8 cellular contexts compared by ENCODE assay signal in the genomic region with DNA sequence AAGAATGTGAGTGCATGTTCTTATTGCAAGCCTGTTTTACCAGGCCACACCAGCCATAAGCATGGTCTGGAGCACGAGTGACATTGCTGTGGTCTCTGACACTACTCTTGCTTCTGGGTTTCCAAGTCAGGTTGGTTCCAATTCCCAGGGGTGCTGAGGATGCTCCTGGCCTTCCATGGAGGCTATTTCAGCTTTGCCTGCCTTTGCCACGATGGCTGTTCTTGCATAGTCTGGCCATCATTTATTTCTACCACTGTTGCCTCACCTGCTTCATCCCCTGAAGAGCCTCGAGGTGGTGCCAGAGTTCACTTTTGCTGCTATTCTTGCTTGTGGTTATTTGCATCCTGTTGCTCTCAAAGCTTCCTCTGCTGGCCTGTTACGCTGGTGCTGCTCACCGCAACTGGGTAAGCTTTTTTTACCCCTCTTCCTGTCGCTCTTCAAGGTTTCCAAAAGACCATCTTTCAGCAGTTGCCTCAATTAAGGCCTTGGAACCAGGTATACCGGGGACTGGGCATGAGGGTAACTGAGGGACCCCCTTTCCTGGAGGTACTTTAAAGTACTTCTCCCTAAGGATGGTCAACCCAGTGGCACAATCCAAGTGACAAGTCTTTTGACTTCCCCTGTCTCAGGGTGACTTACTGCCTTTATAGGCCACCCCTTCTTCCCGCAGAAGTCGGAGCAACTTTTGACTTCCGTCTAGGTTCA.
DNase-seq lines count a peak whose midpoint lies in the region; ATAC-seq and TF ChIP-seq lines count a peak whose summit lies in the region.

No MANE protein-coding gene starts in this region.

- H3K9me3 ChIP-seq in DND-41 (ENCODE audit: insufficient read depth, low read length, severe bottlenecking) = no peaks in the 10 kb centered on the region

- no peaks in the 10 kb centered on the region for H3K36me3 ChIP-seq in DND-41 (ENCODE audit: insufficient read depth, low read length)

- H3K4me3 Mint-ChIP-seq in activated naive CD8-positive, alpha-beta T cell = peak overlapping the region; percentile 79
- no peak overlapping the region for H3K4me3 Mint-ChIP-seq in glutamatergic neuron (ENCODE audit: unreplicated experiment)

- ATAC-seq in DND-41 (ENCODE audit: insufficient read depth, low read depth) (peak; percentile 88), GM21390 (IDR thresholded peaks at IDR 0.05; ENCODE audit: unreplicated experiment) (peak; percentile 100)

- H3K9me3 Mint-ChIP-seq in activated naive CD8-positive, alpha-beta T cell (ENCODE audit: low read depth) = peaks cover 8% of the 10 kb centered on the region
- no peaks in the 10 kb centered on the region for H3K9me3 Mint-ChIP-seq in glutamatergic neuron (ENCODE audit: unreplicated experiment)

- H3K27ac ChIP-seq in DND-41 (ENCODE audit: low read length) = peak overlapping the region; percentile 95

- H3K27me3 ChIP-seq in DND-41 (ENCODE audit: insufficient read depth, low read length, poor library complexity) = no peaks in the 10 kb centered on the region

- peaks cover 69% of the 10 kb centered on the region for H3K4me1 ChIP-seq in DND-41 (ENCODE audit: insufficient read depth, low read length)

- H3K27me3 Mint-ChIP-seq in activated naive CD8-positive, alpha-beta T cell = no peaks in the 10 kb centered on the region
- H3K27me3 Mint-ChIP-seq in glutamatergic neuron (ENCODE audit: unreplicated experiment) = no peaks in the 10 kb centered on the region

- TF ChIP-seq CTCF in DND-41 (IDR thresholded peaks at IDR 0.05; ENCODE audit: borderline replicate concordance, extremely low read depth, low read length, poor library complexity, severe bottlenecking) = peak; percentile 99
- TF ChIP-seq CTCF in glutamatergic neuron (IDR thresholded peaks at IDR 0.05; ENCODE audit: partially characterized antibody, unreplicated experiment) = no peak

- peaks cover 15% of the 10 kb centered on the region for H3K36me3 Mint-ChIP-seq in activated naive CD8-positive, alpha-beta T cell
- H3K36me3 Mint-ChIP-seq in glutamatergic neuron (ENCODE audit: unreplicated experiment) = no peaks in the 10 kb centered on the region

- H2AFZ ChIP-seq in DND-41 (ENCODE audit: low read depth, low read length) = peak overlapping the region; percentile 61

- H3K27ac Mint-ChIP-seq in activated naive CD8-positive, alpha-beta T cell = peak overlapping the region; percentile 94
- no peak overlapping the region for H3K27ac Mint-ChIP-seq in glutamatergic neuron (ENCODE audit: unreplicated experiment)

- H3K4me2 ChIP-seq in DND-41 (ENCODE audit: insufficient read depth, low read length) = peak overlapping the region; percentile 56

- H3K4me3 ChIP-seq in DND-41 (ENCODE audit: low read depth in 1 of 2, low read length in 2 of 2) = peak overlapping the region in 1 of 2 experiments; percentile 45; a peak in 2 of 4 replicates

- H3K79me2 ChIP-seq in DND-41 (ENCODE audit: insufficient read depth, low read length) = no peaks in the 10 kb centered on the region

- no peaks in the 10 kb centered on the region for H4K20me1 ChIP-seq in DND-41 (ENCODE audit: insufficient read depth, low read length)

- DNase-seq in DND-41 (peak; percentile 90), HS-27A (ENCODE audit: low read depth) (peak; percentile 8), SKM-1 treated with dmso at 0.1 percent for 144 hours (lab: John Stamatoyannopoulos, UW; ENCODE audit: unreplicated experiment) (peak; percentile 93), iPS DF 4.7 (ENCODE audit: extremely low read depth, low spot score) (peak; percentile 56), glutamatergic neuron (no peak)
- peak; percentile 55 for DNase-seq in stimulated activated CD4-positive, alpha-beta T cell treated with anti-CD3 and anti-CD28 coated beads, Interleukin-2, amount 100 ng/mL, for 4 hours (ENCODE audit: low read depth)

- H3K9ac ChIP-seq in DND-41 (ENCODE audit: low read depth, low read length) = peak overlapping the region; percentile 55

- H3K4me1 Mint-ChIP-seq in activated naive CD8-positive, alpha-beta T cell (ENCODE audit: low read depth) = peaks cover 60% of the 10 kb centered on the region
- H3K4me1 Mint-ChIP-seq in glutamatergic neuron (ENCODE audit: low read depth, unreplicated experiment) = peaks cover 7% of the 10 kb centered on the region
